In genomic region chr3:134236505-134236904, GRCh38 we compare ENCODE assay signal across 10 cellular contexts. TPM values are rescaled to one million over a fixed set of nuclear protein-coding genes. Genes with fewer than 3 reads are reported as not detected.
DNase-seq lines count a peak whose midpoint lies in the region; ATAC-seq and TF ChIP-seq lines count a peak whose summit lies in the region.
"Had no signal": no experiment of that assay in that cellular context is flagged by ENCODE, and none has a peak within 500 bp of the region (broad histone marks: within the 10 kb centered on the region; RNA-seq: fewer than 3 reads in every experiment).

No MANE protein-coding gene starts in this region.

- H3K4me3 Mint-ChIP-seq in activated naive CD8-positive, alpha-beta T cell treated with anti-CD3 and anti-CD28 coated beads, Interleukin-2, amount 10 ng/mL, durations not matched to agents 7 days and 5 days: peak overlapping the region; percentile 15
- H3K4me3 Mint-ChIP-seq in osteocyte (ENCODE audit: unreplicated experiment): peak overlapping the region; percentile 32

- ATAC-seq in GM18858 (IDR thresholded peaks at IDR 0.05; ENCODE audit: unreplicated experiment) (peak; percentile 50), HG02623 (IDR thresholded peaks at IDR 0.05; ENCODE audit: unreplicated experiment) (peak; percentile 39), GM21367 (IDR thresholded peaks at IDR 0.05; ENCODE audit: unreplicated experiment) (no peak)
- no peak for ATAC-seq in activated naive CD8-positive, alpha-beta T cell treated with anti-CD3 and anti-CD28 coated beads, Interleukin-2, amount 10 ng/mL, durations not matched to agents 7 days and 5 days (ENCODE audit: low read depth)

- POLR2A ChIA-PET in activated naive CD8-positive, alpha-beta T cell treated with anti-CD3 and anti-CD28 coated beads, Interleukin-2, amount 10 ng/mL, durations not matched to agents 7 days and 5 days (lab: Charles Lee): no interaction called here

- H3K4me1 Mint-ChIP-seq in activated naive CD8-positive, alpha-beta T cell treated with anti-CD3 and anti-CD28 coated beads, Interleukin-2, amount 10 ng/mL, durations not matched to agents 7 days and 5 days: peaks cover 35% of the 10 kb centered on the region
- peaks cover 57% of the 10 kb centered on the region for H3K4me1 Mint-ChIP-seq in osteocyte (ENCODE audit: unreplicated experiment)

- no peaks in the 10 kb centered on the region for H3K27me3 Mint-ChIP-seq in activated naive CD8-positive, alpha-beta T cell treated with anti-CD3 and anti-CD28 coated beads, Interleukin-2, amount 10 ng/mL, durations not matched to agents 7 days and 5 days
- no peaks in the 10 kb centered on the region for H3K27me3 Mint-ChIP-seq in osteocyte (ENCODE audit: unreplicated experiment)

- H3K27ac Mint-ChIP-seq in activated naive CD8-positive, alpha-beta T cell treated with anti-CD3 and anti-CD28 coated beads, Interleukin-2, amount 10 ng/mL, durations not matched to agents 7 days and 5 days: no peak overlapping the region
- H3K27ac Mint-ChIP-seq in osteocyte (ENCODE audit: unreplicated experiment): peak overlapping the region; percentile 82

- no peaks in the 10 kb centered on the region for H3K9me3 Mint-ChIP-seq in activated naive CD8-positive, alpha-beta T cell treated with anti-CD3 and anti-CD28 coated beads, Interleukin-2, amount 10 ng/mL, durations not matched to agents 7 days and 5 days
- no peaks in the 10 kb centered on the region for H3K9me3 Mint-ChIP-seq in osteocyte (ENCODE audit: unreplicated experiment)

- H3K36me3 Mint-ChIP-seq in activated naive CD8-positive, alpha-beta T cell treated with anti-CD3 and anti-CD28 coated beads, Interleukin-2, amount 10 ng/mL, durations not matched to agents 7 days and 5 days: peaks cover 2% of the 10 kb centered on the region
- H3K36me3 Mint-ChIP-seq in osteocyte (ENCODE audit: unreplicated experiment): no peaks in the 10 kb centered on the region

- DNase-seq in activated naive CD8-positive, alpha-beta T cell treated with anti-CD3 and anti-CD28 coated beads, Interleukin-2, amount 10 ng/mL, durations not matched to agents 7 days and 5 days: no peak
- no peak for DNase-seq in osteocyte (ENCODE audit: extremely low spot score, unreplicated experiment)
- no peak for DNase-seq in activated CD8-positive, alpha-beta memory T cell treated with anti-CD3 and anti-CD28 coated beads, Interleukin-2, amount 50 U/mL, for 4 hours
- no peak for DNase-seq in activated CD4-positive, alpha-beta T cell treated with anti-CD3 and anti-CD28 coated beads for 4 hours
- DNase-seq in NCI-H82 treated with DMSO at 0.1 percent for 48 hours (lab: John Stamatoyannopoulos, UW; ENCODE audit: unreplicated experiment): no peak
- DNase-seq: activated CD4-positive, CD25-positive, alpha-beta regulatory T cell treated with anti-CD3 and anti-CD28 coated beads, Interleukin-2, amount 50 U/mL, for 72 hours; effector CD8-positive, alpha-beta T cell had no signal

- no peak for TF ChIP-seq CTCF in osteocyte (IDR thresholded peaks at IDR 0.05)

RNA-seq across cellular contexts. Expression of gene RYK, which starts 14.2 kb away (rescaled TPM):
- 10 to 100 TPM; 23.3 to 23.4 TPM for total RNA-seq in activated naive CD8-positive, alpha-beta T cell treated with anti-CD3 and anti-CD28 coated beads, Interleukin-2, amount 10 ng/mL, durations not matched to agents 7 days and 5 days
- total RNA-seq in osteocyte: 68.1 and 70.7 TPM in 2 replicates

Comparison
In these comparisons a context has a peak if more than half of its experiments do, and no peak if none do; other contexts are left out.
1. ATAC-seq: peak in GM18858 (single experiment) and HG02623 (single experiment); none in activated naive CD8-positive, alpha-beta T cell treated with anti-CD3 and anti-CD28 coated beads, Interleukin-2, amount 10 ng/mL, durations not matched to agents 7 days and 5 days (single experiment) and GM21367 (single experiment).